In genomic region chr6:29742191-29742590, GRCh38 we compare ENCODE assay signal across 15 cellular contexts. TPM values are rescaled to one million over a fixed set of nuclear protein-coding genes. Genes with fewer than 3 reads are reported as not detected.
DNase-seq lines count a peak whose midpoint lies in the region; ATAC-seq, FAIRE-seq and TF ChIP-seq lines count a peak whose summit lies in the region.
"Had no signal": no experiment of that assay in that cellular context is flagged by ENCODE, and none has a peak within 500 bp of the region (broad histone marks: within the 10 kb centered on the region; RNA-seq: fewer than 3 reads in every experiment).

No MANE protein-coding gene starts in this region.

- H3K4me2 ChIP-seq in H1 (ENCODE audit: insufficient read depth in 1 of 2, low read depth in 2 of 2, low read length in 2 of 2), result no peak overlapping the region

- POLR2A ChIA-PET in RWPE1 (lab: Yijun Ruan, JAX; ENCODE audit: low non-redundant PET), result no interaction called here
- POLR2A ChIA-PET in H1 (lab: Charles Lee; ENCODE audit: partially characterized antibody), result interaction anchor here (0.6 to 1.4 kb wide), 2 partner anchors 10 to 31 kb away, joined by 3 to 5 read pairs; no protein-coding TSS in a partner anchor

- WGBS in H1 (ENCODE audit: extremely low coverage in 1 of 2, insufficient coverage in 1 of 2, insufficient read length in 1 of 2, insufficient replicate concordance in 2 of 2, low coverage in 1 of 2, low lambda C conversion rate in 2 of 2, missing lambda C conversion rate in 1 of 2), 2 experiments, result 65% methylated on average over 3 of the region's 3 CpGs; no CpG with 5 or more reads in 1 of the 2 experiments

- H2AK5ac ChIP-seq in H1 (ENCODE audit: low read depth, low read length), result peak overlapping the region; percentile 39; the same call in 1 of the 2 replicates

- H4K20me1 ChIP-seq in H1 (replicated peaks in 1 of 2; ENCODE audit: control insufficient read depth in 1 of 2, insufficient read depth in 2 of 2, low read length in 2 of 2), result peaks cover 0 to 1% of the 10 kb centered on the region in 2 experiments

- no peak overlapping the region for H2BK15ac ChIP-seq in H1 (ENCODE audit: low read length)

- H3K23me2 ChIP-seq in H1 (ENCODE audit: low read depth, low read length), result no peaks in the 10 kb centered on the region

- CTCF ChIA-PET in activated CD8-positive, alpha-beta memory T cell treated with anti-CD3 and anti-CD28 coated beads, Interleukin-2, amount 10 ng/mL, durations not matched to agents 7 days and 5 days (lab: Charles Lee), result interaction anchor here (1.5 to 2.7 kb wide), 3 partner anchors 11 to 39 kb away, joined by 4 to 13 read pairs (median 4); no protein-coding TSS in a partner anchor
- CTCF ChIA-PET in RWPE1 (lab: Yijun Ruan, JAX), result no interaction called here
- CTCF ChIA-PET in H1 (lab: Charles Lee; ENCODE audit: partially characterized antibody), result interaction anchor here (0.7 to 4.3 kb wide), 9 partner anchors 8 to 98 kb away, joined by 3 to 33 read pairs (median 4); no protein-coding TSS in a partner anchor

- no peaks in the 10 kb centered on the region for H3K9me3 ChIP-seq in H1 (ENCODE audit: insufficient read depth in 2 of 2, low read depth in 1 of 2, low read length in 1 of 2)
- H3K9me3 ChIP-seq: Caco-2 had no signal

- H3K27ac ChIP-seq in RWPE1, result 0 out of 2 replicates have a peak overlapping the region, but pooled peaks have one; percentile 5
- no peak overlapping the region for H3K27ac ChIP-seq in H1 (ENCODE audit: low read depth, low read length)
- H3K27ac ChIP-seq: 22Rv1 had no signal

- peak; percentile 36 for DNase-seq in activated CD8-positive, alpha-beta memory T cell treated with anti-CD3 and anti-CD28 coated beads, Interleukin-2, amount 10 ng/mL, durations not matched to agents 7 days and 5 days
- no peak for DNase-seq in activated CD8-positive, alpha-beta memory T cell treated with anti-CD3 and anti-CD28 coated beads for 24 hours
- DNase-seq in RWPE1 (ENCODE audit: low spot score) (no peak), H1 (ENCODE audit: low read depth in 1 of 2, low spot score in 2 of 2) (no peak), NCI-H2227 treated with DMSO at 0.1 percent for 48 hours (lab: John Stamatoyannopoulos, UW) (no peak), ureter (ENCODE audit: low spot score) (no peak)
- no peak for DNase-seq in stimulated activated effector memory CD8-positive, alpha-beta T cell treated with anti-CD3 and anti-CD28 coated beads, Interleukin-12 subunit alpha, Interleukin-12 subunit beta, amount 100 ng/mL, for 72 hours (ENCODE audit: low spot score in 2 of 2)
- DNase-seq: Caco-2; CD8-positive, alpha-beta memory T cell; DND-41; GDM1; HCEC 1CT had no signal

- no peak overlapping the region for H4K91ac ChIP-seq in H1 (replicated peaks; ENCODE audit: insufficient read length, low read length)

- no peak overlapping the region for H3K9ac ChIP-seq in H1 (replicated peaks in 1 of 4; ENCODE audit: extremely low read depth in 1 of 4, low read depth in 3 of 4, low read length in 3 of 4)

- no peak for FAIRE-seq in H1 (lab: Jason Lieb, UNC)
- FAIRE-seq: HTR-8/SVneo had no signal

- TF ChIP-seq CTCF in RWPE1 (conservative IDR thresholded peaks at IDR 0.05; ENCODE audit: low read depth), result no peak
- TF ChIP-seq CTCF in H1 (IDR thresholded peaks at IDR 0.05; ENCODE audit: control extremely low read depth in 1 of 3, insufficient read depth in 1 of 3, low read depth in 1 of 3, low read length in 3 of 3), result no peak

- peaks cover 0 to under 1% (median 0%) of the 10 kb centered on the region in 4 experiments; a peak in 1 of 7 replicates for H3K27me3 ChIP-seq in H1 (replicated peaks in 1 of 4; ENCODE audit: control insufficient read depth in 3 of 4, extremely low read depth in 1 of 4, insufficient read depth in 3 of 4, low read length in 3 of 4)

- H3K4me3 ChIP-seq in H1 (ENCODE audit: extremely low read depth in 1 of 4, insufficient read depth in 2 of 4, low read depth in 3 of 4, low read length in 4 of 4), result no peak overlapping the region

- peaks cover 14% of the 10 kb centered on the region for H3K4me1 Mint-ChIP-seq in activated CD8-positive, alpha-beta memory T cell treated with anti-CD3 and anti-CD28 coated beads, Interleukin-2, amount 10 ng/mL, durations not matched to agents 7 days and 5 days
- peaks cover 16% of the 10 kb centered on the region for H3K4me1 Mint-ChIP-seq in stimulated activated effector memory CD8-positive, alpha-beta T cell treated with anti-CD3 and anti-CD28 coated beads, Interleukin-12 subunit alpha, Interleukin-12 subunit beta, amount 100 ng/mL, for 72 hours

- H3K4ac ChIP-seq in H1 (replicated peaks; ENCODE audit: insufficient read length, low read depth, low read length), result no peak overlapping the region

- no peak overlapping the region for H2BK12ac ChIP-seq in H1 (ENCODE audit: low read depth, low read length)

- no peak overlapping the region for H3K56ac ChIP-seq in H1 (replicated peaks; ENCODE audit: insufficient read length, low read depth, low read length)

- H4K5ac ChIP-seq in H1 (ENCODE audit: insufficient read length, low read depth, low read length), result no peak overlapping the region

- H2BK5ac ChIP-seq in H1 (ENCODE audit: low read depth, low read length), result no peak overlapping the region

- no peaks in the 10 kb centered on the region for H3K27me3 Mint-ChIP-seq in activated CD8-positive, alpha-beta memory T cell treated with anti-CD3 and anti-CD28 coated beads, Interleukin-2, amount 10 ng/mL, durations not matched to agents 7 days and 5 days

- no peaks in the 10 kb centered on the region for H3K9me3 Mint-ChIP-seq in activated CD8-positive, alpha-beta memory T cell treated with anti-CD3 and anti-CD28 coated beads, Interleukin-2, amount 10 ng/mL, durations not matched to agents 7 days and 5 days (ENCODE audit: low read depth)
- no peaks in the 10 kb centered on the region for H3K9me3 Mint-ChIP-seq in stimulated activated effector memory CD8-positive, alpha-beta T cell treated with anti-CD3 and anti-CD28 coated beads, Interleukin-12 subunit alpha, Interleukin-12 subunit beta, amount 100 ng/mL, for 72 hours
- H3K9me3 Mint-ChIP-seq: CD8-positive, alpha-beta memory T cell had no signal

- H3K23ac ChIP-seq in H1 (ENCODE audit: insufficient read length), result no peak overlapping the region

- no peaks in the 10 kb centered on the region for H3K36me3 ChIP-seq in H1 (ENCODE audit: control insufficient read depth in 2 of 4, insufficient read depth in 4 of 4, low read length in 3 of 4)

- TF ChIP-seq RAD21 in H1 (IDR thresholded peaks at IDR 0.05 in 1 of 2, conservative IDR thresholded peaks at IDR 0.05 in 1 of 2; ENCODE audit: low read depth in 2 of 2, low read length in 2 of 2), result no peak

- H4K8ac ChIP-seq in H1 (ENCODE audit: extremely low read depth, insufficient read depth, low read length), result no peak overlapping the region

- TF ChIP-seq POLR2A in H1 (IDR thresholded peaks at IDR 0.05; ENCODE audit: control extremely low read depth in 1 of 2, low read depth in 2 of 2, low read length in 2 of 2), result no peak

- no peak overlapping the region for H3K27ac Mint-ChIP-seq in activated CD8-positive, alpha-beta memory T cell treated with anti-CD3 and anti-CD28 coated beads, Interleukin-2, amount 10 ng/mL, durations not matched to agents 7 days and 5 days
- H3K27ac Mint-ChIP-seq in stimulated activated effector memory CD8-positive, alpha-beta T cell treated with anti-CD3 and anti-CD28 coated beads, Interleukin-12 subunit alpha, Interleukin-12 subunit beta, amount 100 ng/mL, for 72 hours, result peak overlapping the region; percentile 48

- no peak overlapping the region for H2BK120ac ChIP-seq in H1 (replicated peaks; ENCODE audit: low read depth, low read length)

- H2BK20ac ChIP-seq in H1 (ENCODE audit: low read length), result no peak overlapping the region

- peak overlapping the region; percentile 19; the same call in 1 of the 2 replicates for H3K18ac ChIP-seq in H1 (ENCODE audit: extremely low read depth, low read length)

- no peak overlapping the region for H2AFZ ChIP-seq in H1 (ENCODE audit: low read length)

- H3K4me3 Mint-ChIP-seq in activated CD8-positive, alpha-beta memory T cell treated with anti-CD3 and anti-CD28 coated beads, Interleukin-2, amount 10 ng/mL, durations not matched to agents 7 days and 5 days, result no peak overlapping the region
- no peak overlapping the region for H3K4me3 Mint-ChIP-seq in stimulated activated effector memory CD8-positive, alpha-beta T cell treated with anti-CD3 and anti-CD28 coated beads, Interleukin-12 subunit alpha, Interleukin-12 subunit beta, amount 100 ng/mL, for 72 hours
- H3K4me3 Mint-ChIP-seq: CD8-positive, alpha-beta memory T cell had no signal

- TF ChIP-seq EP300 in H1 (IDR thresholded peaks at IDR 0.05; ENCODE audit: borderline replicate concordance in 1 of 2, low read depth in 2 of 2, low read length in 2 of 2), result no peak

- ATAC-seq in activated CD8-positive, alpha-beta memory T cell treated with anti-CD3 and anti-CD28 coated beads, Interleukin-2, amount 10 ng/mL, durations not matched to agents 7 days and 5 days, result no peak
- ATAC-seq in stimulated activated effector memory CD8-positive, alpha-beta T cell treated with anti-CD3 and anti-CD28 coated beads, Interleukin-12 subunit alpha, Interleukin-12 subunit beta, amount 100 ng/mL, for 72 hours, result no peak

- no peaks in the 10 kb centered on the region for H3K79me2 ChIP-seq in H1 (ENCODE audit: control insufficient read depth in 1 of 2, insufficient read depth in 2 of 2, low read length in 2 of 2)

- H3K14ac ChIP-seq in H1 (ENCODE audit: insufficient read length), result no peak overlapping the region

- H3K79me1 ChIP-seq in H1 (ENCODE audit: low read depth, low read length), result peaks cover 2% of the 10 kb centered on the region; the same call in 1 of the 2 replicates

- peaks cover 10% of the 10 kb centered on the region for H3K36me3 Mint-ChIP-seq in activated CD8-positive, alpha-beta memory T cell treated with anti-CD3 and anti-CD28 coated beads, Interleukin-2, amount 10 ng/mL, durations not matched to agents 7 days and 5 days
- no peaks in the 10 kb centered on the region for H3K36me3 Mint-ChIP-seq in stimulated activated effector memory CD8-positive, alpha-beta T cell treated with anti-CD3 and anti-CD28 coated beads, Interleukin-12 subunit alpha, Interleukin-12 subunit beta, amount 100 ng/mL, for 72 hours

- peaks cover 0 to 4% (median 0%) of the 10 kb centered on the region in 4 experiments; a peak in 2 of 7 replicates for H3K4me1 ChIP-seq in H1 (replicated peaks in 1 of 4; ENCODE audit: control insufficient read depth in 3 of 4, insufficient read depth in 4 of 4, low read length in 3 of 4)
- H3K4me1 ChIP-seq: Caco-2 had no signal

RNA-seq across cellular contexts. Expression of gene HLA-F, which starts 19.0 kb away (rescaled TPM):
- total RNA-seq in activated CD8-positive, alpha-beta memory T cell treated with anti-CD3 and anti-CD28 coated beads, Interleukin-2, amount 10 ng/mL, durations not matched to agents 7 days and 5 days, result 100 to 1,000 TPM; 300 to 444 TPM
- 6.5 and 9.6 TPM in 2 replicates for total RNA-seq in H1 (2021; fragmentation: NEBNext Ultra II Directional; extraction: Animal tissue kit (Norgen Biotek cat#: 25700))
- 8.9 and 11.7 TPM in 2 replicates for polyA plus RNA-seq in H1 (2011; rRNA removed)
- 13.2 TPM for polyA plus RNA-seq in H1 (2011; cell fraction: cytosol; rRNA removed)
- 32.8 TPM for polyA plus RNA-seq in H1 (2011; cell fraction: nucleus; rRNA removed)
- polyA plus RNA-seq in H1 (2012, experiment 1 of 2), result 7.1 to 15.9 TPM (median 12.2 TPM) in 4 replicates
- polyA plus RNA-seq in H1 (2012, experiment 2 of 2), result 9.8 TPM
- polyA plus RNA-seq in H1 (2013, experiment 1 of 2), result 21.2 TPM
- polyA plus RNA-seq in H1 (2013, experiment 2 of 2), result 21.4 TPM
- polyA minus RNA-seq in H1 (2011; rRNA and poly(A)+ RNA removed), result 3.5 and 4.5 TPM in 2 replicates
- not detected for polyA minus RNA-seq in H1 (2011; cell fraction: cytosol; rRNA and poly(A)+ RNA removed)
- 7.2 TPM for polyA minus RNA-seq in H1 (2011; cell fraction: nucleus; rRNA and poly(A)+ RNA removed)
- 51.6 TPM for total RNA-seq in ureter
- total RNA-seq: A673 had no signal
